9 cellular contexts compared by ENCODE assay signal in genomic region chr16:89923640-89924297, GRCh38. TPM values are rescaled to one million over a fixed set of nuclear protein-coding genes. Genes with fewer than 3 reads are reported as not detected.
A peak's percentile ranks its signal among the peaks of the same experiment; 100 is the strongest.
DNase-seq lines count a peak whose midpoint lies in the region; ATAC-seq and TF ChIP-seq lines count a peak whose summit lies in the region.
"Had no signal": no experiment of that assay in that cellular context is flagged by ENCODE, and none has a peak within 500 bp of the region (broad histone marks: within the 10 kb centered on the region; RNA-seq: fewer than 3 reads in every experiment).

No MANE protein-coding gene starts in this region.

- no peaks in the 10 kb centered on the region for H3K36me3 ChIP-seq in RWPE2 (ENCODE audit: low read depth)

- no peaks in the 10 kb centered on the region for H3K27me3 ChIP-seq in RWPE2 (ENCODE audit: insufficient read depth, poor library complexity, severe bottlenecking)

- TF ChIP-seq CTCF in RWPE2 (IDR thresholded peaks at IDR 0.05; ENCODE audit: poor library complexity, severe bottlenecking), result no peak

- peaks cover 10% of the 10 kb centered on the region for H3K4me1 ChIP-seq in RWPE2 (ENCODE audit: insufficient read depth, poor library complexity, severe bottlenecking)

- DNase-seq in NCI-H345 (lab: John Stamatoyannopoulos, UW), result peak; percentile 49
- DNase-seq in NCI-H345 treated with DMSO at 0.1 percent for 48 hours (lab: John Stamatoyannopoulos, UW; ENCODE audit: unreplicated experiment), result no peak
- peak; percentile 74 for DNase-seq in RWPE2 (ENCODE audit: low spot score)
- DNase-seq in activated CD4-positive, alpha-beta T cell treated with anti-CD3 and anti-CD28 coated beads for 48 hours, result no peak
- no peak for DNase-seq in natural killer cell treated with Interleukin-12 subunit alpha and Interleukin-12 subunit beta and Interleukin-15 and Interleukin-18, amount 100 ng/mL, for 72 hours (ENCODE audit: low spot score)
- DNase-seq in HUDEP-2 (lab: John Stamatoyannopoulos, UW; ENCODE audit: unreplicated experiment in 76 of 76), result no peak

- peaks cover 11 to 15% of the 10 kb centered on the region in 2 donors for H3K27me3 Mint-ChIP-seq in natural killer cell treated with Interleukin-12 subunit alpha and Interleukin-12 subunit beta and Interleukin-15 and Interleukin-18, amount 100 ng/mL, for 72 hours

- no peaks in the 10 kb centered on the region for H3K36me3 Mint-ChIP-seq in natural killer cell treated with Interleukin-12 subunit alpha and Interleukin-12 subunit beta and Interleukin-15 and Interleukin-18, amount 100 ng/mL, for 72 hours
- H3K36me3 Mint-ChIP-seq: CD8-positive, alpha-beta memory T cell had no signal

- H3K9me3 Mint-ChIP-seq in natural killer cell treated with Interleukin-12 subunit alpha and Interleukin-12 subunit beta and Interleukin-15 and Interleukin-18, amount 100 ng/mL, for 72 hours, result no peaks in the 10 kb centered on the region

- H3K9me3 ChIP-seq in RWPE2 (ENCODE audit: severe bottlenecking), result no peaks in the 10 kb centered on the region

- H3K27ac Mint-ChIP-seq in natural killer cell treated with Interleukin-12 subunit alpha and Interleukin-12 subunit beta and Interleukin-15 and Interleukin-18, amount 100 ng/mL, for 72 hours, result no peak overlapping the region
- H3K27ac Mint-ChIP-seq: CD8-positive, alpha-beta memory T cell had no signal

- peak overlapping the region; percentile 58 for H3K4me3 ChIP-seq in RWPE2 (ENCODE audit: severe bottlenecking)
- H3K4me3 ChIP-seq in iPS-11a (ENCODE audit: low read depth, low read length), result peak overlapping the region; percentile 70

- H3K4me3 Mint-ChIP-seq in natural killer cell treated with Interleukin-12 subunit alpha and Interleukin-12 subunit beta and Interleukin-15 and Interleukin-18, amount 100 ng/mL, for 72 hours, result no peak overlapping the region

- no peak overlapping the region for H3K27ac ChIP-seq in RWPE2 (ENCODE audit: poor library complexity, severe bottlenecking)
- peak overlapping the region; percentile 87 for H3K27ac ChIP-seq in temporal lobe (ENCODE audit: low read depth, low read length)

- no peak for ATAC-seq in RWPE2 (ENCODE audit: low read depth)
- ATAC-seq in natural killer cell treated with Interleukin-12 subunit alpha and Interleukin-12 subunit beta and Interleukin-15 and Interleukin-18, amount 100 ng/mL, for 72 hours, result no peak

- H3K4me1 Mint-ChIP-seq in natural killer cell treated with Interleukin-12 subunit alpha and Interleukin-12 subunit beta and Interleukin-15 and Interleukin-18, amount 100 ng/mL, for 72 hours (ENCODE audit: low read depth in 2 of 2), result peaks cover 14 to 16% of the 10 kb centered on the region in 2 donors

RNA-seq across cellular contexts. Expression of gene TUBB3, which starts 0.6 kb away (rescaled TPM):
- 1,889 TPM for total RNA-seq in temporal lobe
- total RNA-seq in natural killer cell treated with Interleukin-12 subunit alpha and Interleukin-12 subunit beta and Interleukin-15 and Interleukin-18, amount 100 ng/mL, for 72 hours, result 10 to 100 TPM in 1 of 2 donors, 1 to 10 TPM in 1; 9.6 to 10.9 TPM

RNA-seq across cellular contexts. Expression of gene MC1R, which starts 5.1 kb away (rescaled TPM):
- total RNA-seq in temporal lobe, result 2.7 TPM
- total RNA-seq in natural killer cell treated with Interleukin-12 subunit alpha and Interleukin-12 subunit beta and Interleukin-15 and Interleukin-18, amount 100 ng/mL, for 72 hours, result 10 to 100 TPM in 1 of 2 donors, 1 to 10 TPM in 1; 9.3 to 13.0 TPM

RNA-seq across cellular contexts. Expression of gene DEF8, which starts 24.8 kb away (rescaled TPM):
- 49.9 TPM for total RNA-seq in temporal lobe
- 10 to 100 TPM; 44.2 to 55.5 TPM for total RNA-seq in natural killer cell treated with Interleukin-12 subunit alpha and Interleukin-12 subunit beta and Interleukin-15 and Interleukin-18, amount 100 ng/mL, for 72 hours

RNA-seq across cellular contexts. Expression of gene TCF25, which starts 50.4 kb away (rescaled TPM):
- 114 TPM for total RNA-seq in temporal lobe
- total RNA-seq in natural killer cell treated with Interleukin-12 subunit alpha and Interleukin-12 subunit beta and Interleukin-15 and Interleukin-18, amount 100 ng/mL, for 72 hours, result 100 to 1,000 TPM; 239 to 382 TPM

Comparison
In these comparisons a context has a peak if more than half of its experiments do, and no peak if none do; other contexts are left out.
1. DNase-seq: peak in NCI-H345 (single experiment) and RWPE2 (single experiment); none in NCI-H345 treated with DMSO at 0.1 percent for 48 hours (single experiment), activated CD4-positive, alpha-beta T cell treated with anti-CD3 and anti-CD28 coated beads for 48 hours (single experiment), natural killer cell treated with Interleukin-12 subunit alpha and Interleukin-12 subunit beta and Interleukin-15 and Interleukin-18, amount 100 ng/mL, for 72 hours (single experiment) and HUDEP-2 (0 of 76).
2. RNA of gene TUBB3, which starts 0.6 kb away (total RNA-seq): 1,889 TPM in temporal lobe (single experiment); 9.6 to 10.9 TPM in natural killer cell treated with Interleukin-12 subunit alpha and Interleukin-12 subunit beta and Interleukin-15 and Interleukin-18, amount 100 ng/mL, for 72 hours; every median in the first group is over 100 times any median in the second.